ENCODE assay signal across 8 cellular contexts in the genomic region with DNA sequence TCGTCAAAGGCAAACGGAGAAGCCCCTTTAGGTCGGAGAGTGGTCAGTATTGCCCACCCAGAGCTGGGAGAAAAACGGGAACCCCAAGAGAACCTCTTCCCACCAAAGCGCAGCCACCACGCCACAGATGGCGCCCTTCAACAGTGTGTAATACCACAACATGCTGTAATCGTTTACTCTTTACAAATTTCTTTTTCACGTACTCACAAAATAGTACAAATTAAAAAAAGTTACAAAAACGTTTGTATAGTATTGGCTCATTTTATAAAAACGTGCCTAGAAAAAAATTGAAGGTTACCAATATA. TPM values are rescaled to one million over a fixed set of nuclear protein-coding genes. Genes with fewer than 3 reads are reported as not detected.
DNase-seq lines count a peak whose midpoint lies in the region; ATAC-seq, FAIRE-seq and TF ChIP-seq lines count a peak whose summit lies in the region.

No MANE protein-coding gene starts in this region.

- H3K4me2 ChIP-seq in Karpas-422 (ENCODE audit: low read depth, low read length, poor library complexity, severe bottlenecking): peak overlapping the region; percentile 93

- H3K9me2 ChIP-seq in Karpas-422 (replicated peaks; ENCODE audit: insufficient read depth, low read length): no peaks in the 10 kb centered on the region

- H3K79me2 ChIP-seq in Karpas-422 (ENCODE audit: low read length): peaks cover 41% of the 10 kb centered on the region

- H4K20me1 ChIP-seq in Karpas-422 (ENCODE audit: insufficient read depth, low read depth, low read length): peaks cover 20% of the 10 kb centered on the region; the same call in 1 of the 2 replicates

- no peak for FAIRE-seq in urothelium cell line (lab: Jason Lieb, UNC)

- peak overlapping the region; percentile 77 for H3K4me3 ChIP-seq in Karpas-422 (ENCODE audit: low read length)

- peaks cover 38% of the 10 kb centered on the region for H3K4me1 ChIP-seq in Karpas-422 (ENCODE audit: low read length)

- H3K9ac ChIP-seq in Karpas-422 (ENCODE audit: low read length): peak overlapping the region; percentile 98

- peak; percentile 42 for TF ChIP-seq CTCF in GM13977 (IDR thresholded peaks at IDR 0.05; ENCODE audit: extremely low read depth, insufficient read depth, missing control alignments)

- intact Hi-C loops in Right ventricle myocardium superior (cut with DNase I): no loop called here

- in situ Hi-C loops in GM13977 (cut with MboI; ENCODE audit: low pct_unique_long_range_greater_than_20kb, low sequenced_read_pairs, unreplicated experiment) (no loop called here), KBM-7 (cut with MboI; ENCODE audit: low pct_unique_long_range_greater_than_20kb, low sequenced_read_pairs) (no loop called here)

- H2AFZ ChIP-seq in Karpas-422 (ENCODE audit: low read length): peak overlapping the region; percentile 69

- DNase-seq in AML-193 (lab: John Stamatoyannopoulos, UW): peak; percentile 51 to 72
- DNase-seq in GM13977 (ENCODE audit: low spot score): peak; percentile 40
- no peak for DNase-seq in Karpas-422
- peak; percentile 45 for DNase-seq in activated gamma-delta T cell treated with Interleukin-2 at 50 U/mL for 16 hours
- DNase-seq in Right ventricle myocardium superior: peak; percentile 80
- DNase-seq in pons (ENCODE audit: low spot score): peak; percentile 89
- no peak for DNase-seq in KBM-7
- DNase-seq in urothelium cell line (ENCODE audit: low spot score): no peak

- H3K27ac ChIP-seq in Karpas-422 (ENCODE audit: low read length): peak overlapping the region; percentile 85

- peak; percentile 36 for ATAC-seq in Right ventricle myocardium superior (ENCODE audit: poor library complexity)

- no peaks in the 10 kb centered on the region for H3K27me3 ChIP-seq in Karpas-422 (ENCODE audit: low read length)

- H3K36me3 ChIP-seq in Karpas-422 (ENCODE audit: insufficient read depth, low read length): peaks cover 22% of the 10 kb centered on the region

- H3K9me3 ChIP-seq in Karpas-422 (ENCODE audit: low read length): no peaks in the 10 kb centered on the region

RNA-seq across cellular contexts. Expression of a gene that starts 0.8 kb away (rescaled TPM):
- total RNA-seq in Karpas-422 (2014; rRNA removed; shearing (Covaris generic); ENCODE audit: low replicate concordance): 33.1 and 66.7 TPM in 2 replicates
- total RNA-seq in Right ventricle myocardium superior: 45.8 TPM

RNA-seq across cellular contexts. Expression of a gene that starts 52.7 kb away (rescaled TPM):
- 51.7 and 62.7 TPM in 2 replicates for total RNA-seq in Karpas-422 (2014; rRNA removed; shearing (Covaris generic); ENCODE audit: low replicate concordance)
- 64.5 TPM for total RNA-seq in Right ventricle myocardium superior

Comparison
In these comparisons a context has a peak if more than half of its experiments do, and no peak if none do; other contexts are left out.
1. DNase-seq: peak in AML-193 (2 of 2), GM13977 (single experiment), activated gamma-delta T cell treated with Interleukin-2 at 50 U/mL for 16 hours (single experiment), Right ventricle myocardium superior (single experiment) and pons (single experiment); none in Karpas-422 (single experiment), KBM-7 (single experiment) and urothelium cell line (single experiment).